In the genomic region with DNA sequence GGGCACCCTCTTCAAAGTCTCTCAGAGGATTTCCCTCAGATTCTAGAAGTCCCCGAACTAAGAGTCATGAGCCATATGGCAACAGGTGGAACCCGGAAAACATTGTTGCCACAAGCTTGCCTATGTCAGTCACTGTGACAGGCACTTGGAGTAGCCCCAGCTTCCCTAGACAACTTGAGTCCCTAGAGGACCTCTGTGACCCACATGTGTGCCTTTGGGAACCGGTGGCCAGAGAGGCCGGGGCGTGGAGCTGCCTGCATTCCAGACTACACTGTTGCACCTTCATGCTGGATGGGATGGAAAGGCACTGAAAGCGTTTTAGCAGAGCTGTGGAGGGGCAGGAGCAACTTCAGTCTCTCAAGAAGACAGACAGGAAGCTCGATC, we compare ENCODE assay signal across 16 cellular contexts. TPM values are rescaled to one million over a fixed set of nuclear protein-coding genes. Genes with fewer than 3 reads are reported as not detected.
DNase-seq lines count a peak whose midpoint lies in the region; ATAC-seq and TF ChIP-seq lines count a peak whose summit lies in the region.
"Had no signal": no experiment of that assay in that cellular context is flagged by ENCODE, and none has a peak within 500 bp of the region (broad histone marks: within the 10 kb centered on the region; RNA-seq: fewer than 3 reads in every experiment).

No MANE protein-coding gene starts in this region.

- peak overlapping the region; percentile 8 for H2AFZ ChIP-seq in osteoblast (ENCODE audit: low read length)

- no peaks in the 10 kb centered on the region for H3K4me1 ChIP-seq in CD8-positive, alpha-beta memory T cell (ENCODE audit: insufficient read depth, low read length)
- peaks cover 13% of the 10 kb centered on the region for H3K4me1 ChIP-seq in osteoblast (ENCODE audit: insufficient read depth, low read length)

- ATAC-seq in GM18858 (IDR thresholded peaks at IDR 0.05; ENCODE audit: unreplicated experiment) (no peak), GM18870 (IDR thresholded peaks at IDR 0.05; ENCODE audit: unreplicated experiment) (no peak), GM18519 (IDR thresholded peaks at IDR 0.05; ENCODE audit: low FRiP score, unreplicated experiment) (no peak)
- ATAC-seq: GM12878, HCT116 had no signal

- CTCF ChIA-PET in CD8-positive, alpha-beta memory T cell (lab: Charles Lee) = no interaction called here

- no peaks in the 10 kb centered on the region for H3K79me2 ChIP-seq in osteoblast (ENCODE audit: insufficient read depth, low read length)

- DNase-seq in CD8-positive, alpha-beta memory T cell = no peak
- DNase-seq in LHCN-M2 (ENCODE audit: low read depth) (peak; percentile 9), epithelial cell of prostate (ENCODE audit: low read depth, low spot score) (no peak), osteoblast (ENCODE audit: insufficient read length, low spot score, missing footprints) (no peak), NCI-H82 treated with DMSO at 0.1 percent for 48 hours (lab: John Stamatoyannopoulos, UW; ENCODE audit: unreplicated experiment) (no peak)
- DNase-seq: NCI-H187 treated with DMSO at 0.1 percent for 48 hours, NCI-H2171, NCI-H446 treated with DMSO at 0.1 percent for 48 hours, NCI-H774, SJCRH30 had no signal

- no peaks in the 10 kb centered on the region for H3K9me3 ChIP-seq in CD8-positive, alpha-beta memory T cell (ENCODE audit: low read length)
- no peaks in the 10 kb centered on the region for H3K9me3 ChIP-seq in osteoblast (ENCODE audit: low read depth, low read length)
- H3K9me3 ChIP-seq: SJCRH30 had no signal

- H4K20me1 ChIP-seq in osteoblast (ENCODE audit: insufficient read depth, low read length) = no peaks in the 10 kb centered on the region

- H3K27ac ChIP-seq in CD8-positive, alpha-beta memory T cell (ENCODE audit: low read depth, low read length) = peak overlapping the region; percentile 31
- peak overlapping the region; percentile 1 for H3K27ac ChIP-seq in epithelial cell of prostate
- H3K27ac ChIP-seq in osteoblast (ENCODE audit: low read depth, low read length) = no peak overlapping the region
- H3K27ac ChIP-seq: KMS-11, SJCRH30 had no signal

- H3K9me3 Mint-ChIP-seq in CD8-positive, alpha-beta memory T cell = no peaks in the 10 kb centered on the region

- H3K4me2 ChIP-seq in osteoblast (ENCODE audit: insufficient read depth, low read length) = no peak overlapping the region
- H3K4me2 ChIP-seq: KMS-11 had no signal

- peaks cover 13 to 51% of the 10 kb centered on the region in 2 donors for H3K27me3 Mint-ChIP-seq in CD8-positive, alpha-beta memory T cell

- H3K4me3 Mint-ChIP-seq in CD8-positive, alpha-beta memory T cell = no peak overlapping the region

- peaks cover 4 to 11% (median 8%) of the 10 kb centered on the region in 3 donors for H3K4me1 Mint-ChIP-seq in CD8-positive, alpha-beta memory T cell

- no peaks in the 10 kb centered on the region for H3K27me3 ChIP-seq in CD8-positive, alpha-beta memory T cell (ENCODE audit: insufficient read depth, low read length, poor library complexity, severe bottlenecking)
- H3K27me3 ChIP-seq in osteoblast (ENCODE audit: insufficient read depth, low read length) = no peaks in the 10 kb centered on the region
- H3K27me3 ChIP-seq: SJCRH30 had no signal

- H3K27ac Mint-ChIP-seq in CD8-positive, alpha-beta memory T cell = no peak overlapping the region

- no peaks in the 10 kb centered on the region for H3K36me3 ChIP-seq in CD8-positive, alpha-beta memory T cell (ENCODE audit: insufficient read depth, low read length)
- no peaks in the 10 kb centered on the region for H3K36me3 ChIP-seq in osteoblast (ENCODE audit: insufficient read depth, low read length)
- H3K36me3 ChIP-seq: SJCRH30 had no signal

- no peak overlapping the region for H3K4me3 ChIP-seq in CD8-positive, alpha-beta memory T cell (ENCODE audit: low read length)
- no peak overlapping the region for H3K4me3 ChIP-seq in osteoblast (ENCODE audit: insufficient read depth, low read length)
- H3K4me3 ChIP-seq: GM12878, SJCRH30 had no signal

- POLR2A ChIA-PET in CD8-positive, alpha-beta memory T cell (lab: Charles Lee) = no interaction called here

- H3K36me3 Mint-ChIP-seq in CD8-positive, alpha-beta memory T cell = no peaks in the 10 kb centered on the region

- no peak for TF ChIP-seq CTCF in osteoblast (IDR thresholded peaks at IDR 0.05; ENCODE audit: extremely low read depth, low read depth, low read length)

RNA-seq across cellular contexts. Expression of gene SLC37A2, which starts 12.1 kb away (rescaled TPM):
- 1 to 10 TPM; 1.5 to 2.0 TPM for total RNA-seq in CD8-positive, alpha-beta memory T cell
- polyA plus RNA-seq in CD8-positive, alpha-beta memory T cell = 0.33 TPM
- total RNA-seq in LHCN-M2 (2014; rRNA removed) (8.8 and 11.0 TPM in 2 replicates), osteoblast (0.29 and 0.36 TPM in 2 replicates)
- polyA plus RNA-seq in LHCN-M2 (2012) = 3.5 TPM

RNA-seq across cellular contexts. Expression of gene TMEM218, which starts 36.2 kb away (rescaled TPM):
- total RNA-seq in CD8-positive, alpha-beta memory T cell = 10 to 100 TPM; 22.5 to 25.5 TPM
- 36.6 TPM for polyA plus RNA-seq in CD8-positive, alpha-beta memory T cell
- total RNA-seq in LHCN-M2 (2014; rRNA removed) (32.4 and 38.1 TPM in 2 replicates), osteoblast (22.1 and 30.0 TPM in 2 replicates)
- polyA plus RNA-seq in LHCN-M2 (2012) = 20.3 TPM
